ENCODE assay signal across 27 cellular contexts in genomic region chr16:58551496-58551895, GRCh38. TPM values are rescaled to one million over a fixed set of nuclear protein-coding genes. Genes with fewer than 3 reads are reported as not detected.
DNase-seq lines count a peak whose midpoint lies in the region; ATAC-seq and TF ChIP-seq lines count a peak whose summit lies in the region.
"Had no signal": no experiment of that assay in that cellular context is flagged by ENCODE, and none has a peak within 500 bp of the region (broad histone marks: within the 10 kb centered on the region; RNA-seq: fewer than 3 reads in every experiment).

No MANE protein-coding gene starts in this region.

- 66 to 80% methylated on average over 3 of the region's 3 CpGs for WGBS in GM23248 (ENCODE audit: low coverage in 1 of 2, low lambda C conversion rate in 2 of 2, missing lambda C conversion rate in 2 of 2), 2 experiments

- no peaks in the 10 kb centered on the region for H3K4me1 ChIP-seq in GM23248 (ENCODE audit: insufficient read depth)
- H3K4me1 ChIP-seq: suprapubic skin, upper lobe of left lung had no signal

- TF ChIP-seq CTCF in AG10803 (conservative IDR thresholded peaks at IDR 0.05; ENCODE audit: low read length) (no peak), choroid plexus epithelial cell (conservative IDR thresholded peaks at IDR 0.05; ENCODE audit: low read depth, low read length) (no peak)

- no peak overlapping the region for H3K27ac ChIP-seq in GM23248
- H3K27ac ChIP-seq: C4-2B, PC-9, suprapubic skin, upper lobe of left lung had no signal

- H3K9me3 ChIP-seq in GM23248 (ENCODE audit: low read depth) = no peaks in the 10 kb centered on the region
- H3K9me3 ChIP-seq: suprapubic skin, upper lobe of left lung had no signal

- no peaks in the 10 kb centered on the region for H4K20me1 ChIP-seq in GM23248 (ENCODE audit: insufficient read depth)

- no peak overlapping the region for H3K9ac ChIP-seq in GM23248

- DNase-seq in AG10803 (ENCODE audit: low read depth) = peak; percentile 9
- peak; percentile 22 for DNase-seq in GM23248
- DNase-seq in choroid plexus epithelial cell (ENCODE audit: low read depth) = peak; percentile 24
- DNase-seq in iris pigment epithelial cell (ENCODE audit: low read depth) = peak; percentile 7
- no peak for DNase-seq in stimulated activated naive B cell treated with anti-CD40 and anti-IgM and Interleukin-4, amounts not matched to agents 10 μg/mL and 1 μg/mL and 100 μg/mL, for 72 hours
- DNase-seq in COLO668 (lab: John Stamatoyannopoulos, UW; ENCODE audit: unreplicated experiment) = no peak
- DNase-seq: activated CD4-positive, alpha-beta T cell treated with anti-CD3 and anti-CD28 coated beads for 1 hour; activated CD8-positive, alpha-beta memory T cell treated with anti-CD3 and anti-CD28 coated beads for 24 hours; activated effector memory CD4-positive, alpha-beta T cell treated with Interleukin-2 at 50 U/mL for 16 hours; activated T-cell treated with anti-CD3 and anti-CD28 coated beads for 4 hours; amygdala; MM.1S; natural killer cell; NCI-H1417; NCI-H2029; NCI-H526; occipital lobe; PC-9; SHP77 treated with DMSO at 0.1 percent for 48 hours; stimulated activated naive CD4-positive, alpha-beta T cell treated with Interleukin-2 at 50 U/mL for 16 hours; upper lobe of left lung had no signal

- no peaks in the 10 kb centered on the region for H3K27me3 Mint-ChIP-seq in stimulated activated naive B cell treated with anti-CD40 and anti-IgM and Interleukin-4, amounts not matched to agents 10 μg/mL and 1 μg/mL and 100 μg/mL, for 72 hours

- no peaks in the 10 kb centered on the region for H3K27me3 ChIP-seq in GM23248 (replicated peaks; ENCODE audit: insufficient read depth)
- H3K27me3 ChIP-seq: suprapubic skin, upper lobe of left lung had no signal

- no peak overlapping the region for H3K4me2 ChIP-seq in GM23248 (ENCODE audit: unreplicated experiment)
- H3K4me2 ChIP-seq: PC-9, smooth muscle cell had no signal

- H3K4me1 Mint-ChIP-seq in stimulated activated naive B cell treated with anti-CD40 and anti-IgM and Interleukin-4, amounts not matched to agents 10 μg/mL and 1 μg/mL and 100 μg/mL, for 72 hours = no peaks in the 10 kb centered on the region

- H3K4me3 ChIP-seq in AG10803 (ENCODE audit: low read length) (no peak overlapping the region), GM23248 (no peak overlapping the region), choroid plexus epithelial cell (ENCODE audit: low read depth, low read length) (no peak overlapping the region)
- H3K4me3 ChIP-seq: PC-9, smooth muscle cell, suprapubic skin, upper lobe of left lung had no signal

- H3K27ac Mint-ChIP-seq in stimulated activated naive B cell treated with anti-CD40 and anti-IgM and Interleukin-4, amounts not matched to agents 10 μg/mL and 1 μg/mL and 100 μg/mL, for 72 hours = no peak overlapping the region
- H3K27ac Mint-ChIP-seq: T-helper 2 cell treated with Interferon-gamma antibody and Interleukin-4, amounts not matched to agents 5 μg/mL and 100 μg/mL, for 36 hours had no signal

- peaks cover 5% of the 10 kb centered on the region; the same call in 1 of the 2 replicates for H3F3A ChIP-seq in GM23248 (ENCODE audit: insufficient read depth)

- H3K4me3 Mint-ChIP-seq in stimulated activated naive B cell treated with anti-CD40 and anti-IgM and Interleukin-4, amounts not matched to agents 10 μg/mL and 1 μg/mL and 100 μg/mL, for 72 hours = no peak overlapping the region
- H3K4me3 Mint-ChIP-seq: natural killer cell; T-helper 2 cell treated with Interferon-gamma antibody and Interleukin-4, amounts not matched to agents 5 μg/mL and 100 μg/mL, for 36 hours had no signal

- H2AFZ ChIP-seq in GM23248 = no peak overlapping the region
- H2AFZ ChIP-seq: PC-9 had no signal

- peaks cover 66% of the 10 kb centered on the region for H3K79me2 ChIP-seq in GM23248 (ENCODE audit: insufficient read depth)

- ATAC-seq in stimulated activated naive B cell treated with anti-CD40 and anti-IgM and Interleukin-4, amounts not matched to agents 10 μg/mL and 1 μg/mL and 100 μg/mL, for 72 hours (replicated peaks) = no peak
- no peak for ATAC-seq in GM21390 (IDR thresholded peaks at IDR 0.05; ENCODE audit: unreplicated experiment)
- ATAC-seq: natural killer cell had no signal

- in situ Hi-C loops in GM23248 (cut with MboI) = no loop called here

- no peaks in the 10 kb centered on the region for H3K9me3 Mint-ChIP-seq in stimulated activated naive B cell treated with anti-CD40 and anti-IgM and Interleukin-4, amounts not matched to agents 10 μg/mL and 1 μg/mL and 100 μg/mL, for 72 hours
- H3K9me3 Mint-ChIP-seq: activated naive CD4-positive, alpha-beta T cell treated with anti-CD3 and anti-CD28 coated beads, Interleukin-2, amount 50 U/mL, for 72 hours; natural killer cell; T-helper 2 cell treated with Interferon-gamma antibody and Interleukin-4, amounts not matched to agents 5 μg/mL and 100 μg/mL, for 36 hours had no signal

- peaks cover 74% of the 10 kb centered on the region for H3K36me3 ChIP-seq in GM23248 (ENCODE audit: low read depth)

- no peaks in the 10 kb centered on the region for H3K9me2 ChIP-seq in GM23248 (ENCODE audit: insufficient read depth)

- H3K36me3 Mint-ChIP-seq in stimulated activated naive B cell treated with anti-CD40 and anti-IgM and Interleukin-4, amounts not matched to agents 10 μg/mL and 1 μg/mL and 100 μg/mL, for 72 hours = peaks cover 25 to 40% of the 10 kb centered on the region in 2 donors

RNA-seq across cellular contexts. Expression of gene SETD6, which starts 36.2 kb away (rescaled TPM):
- 11.5 and 14.9 TPM in 2 replicates for total RNA-seq in GM23248 (2014; rRNA removed; shearing (Covaris generic))
- polyA plus RNA-seq in GM23248 (2016; fragmentation: Nextera tagmentation; extraction: Ambion mirVana) = 8.7 and 9.4 TPM in 2 replicates

RNA-seq across cellular contexts. Expression of gene NDRG4, which starts 51.6 kb away (rescaled TPM):
- 4.7 and 7.1 TPM in 2 replicates for total RNA-seq in GM23248 (2014; rRNA removed; shearing (Covaris generic))
- polyA plus RNA-seq in GM23248 (2016; fragmentation: Nextera tagmentation; extraction: Ambion mirVana) = 2.5 and 3.4 TPM in 2 replicates
- total RNA-seq: natural killer cell had no signal

Comparison
In these comparisons a context has a peak if more than half of its experiments do, and no peak if none do; other contexts are left out.
1. DNase-seq: peak in AG10803 (single experiment), GM23248 (single experiment), choroid plexus epithelial cell (single experiment) and iris pigment epithelial cell (single experiment); none in stimulated activated naive B cell treated with anti-CD40 and anti-IgM and Interleukin-4, amounts not matched to agents 10 μg/mL and 1 μg/mL and 100 μg/mL, for 72 hours (single experiment) and COLO668 (single experiment).